Comparison of ENCODE assay signal across 9 cellular contexts in the genomic region with DNA sequence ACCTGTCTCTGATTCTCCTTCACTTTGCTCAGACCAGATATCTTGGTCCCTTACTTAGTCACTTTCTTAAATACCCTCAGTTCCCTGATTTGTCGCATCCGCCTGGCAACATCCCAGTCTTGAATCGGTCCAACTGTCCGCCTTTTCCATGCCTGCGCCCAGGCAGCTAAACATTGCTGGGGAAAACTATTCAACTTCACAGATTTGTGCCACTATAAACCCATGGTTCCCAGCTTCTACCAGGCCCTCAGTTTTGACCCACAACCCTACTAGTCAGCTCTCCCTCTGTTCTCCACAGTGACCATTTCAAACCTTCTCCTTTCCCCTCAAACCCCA. TPM values are rescaled to one million over a fixed set of nuclear protein-coding genes. Genes with fewer than 3 reads are reported as not detected.
DNase-seq lines count a peak whose midpoint lies in the region; ATAC-seq, FAIRE-seq and TF ChIP-seq lines count a peak whose summit lies in the region.
"Had no signal": no experiment of that assay in that cellular context is flagged by ENCODE, and none has a peak within 500 bp of the region (broad histone marks: within the 10 kb centered on the region; RNA-seq: fewer than 3 reads in every experiment).

No MANE protein-coding gene starts in this region.

- POLR2A ChIA-PET in activated CD4-positive, alpha-beta T cell treated with anti-CD3 and anti-CD28 coated beads for 36 hours (lab: Charles Lee): no interaction called here
- POLR2A ChIA-PET in activated naive CD8-positive, alpha-beta T cell treated with anti-CD3 and anti-CD28 coated beads, Interleukin-2, amount 10 ng/mL, durations not matched to agents 7 days and 5 days (lab: Charles Lee): no interaction called here

- H3K27me3 Mint-ChIP-seq in activated CD4-positive, alpha-beta T cell treated with anti-CD3 and anti-CD28 coated beads for 36 hours: peaks cover 24% of the 10 kb centered on the region
- peaks cover 30% of the 10 kb centered on the region for H3K27me3 Mint-ChIP-seq in activated naive CD8-positive, alpha-beta T cell treated with anti-CD3 and anti-CD28 coated beads, Interleukin-2, amount 10 ng/mL, durations not matched to agents 7 days and 5 days

- H3K4me2 ChIP-seq in keratinocyte (ENCODE audit: control insufficient read depth, extremely low read depth, insufficient read depth, low read depth, low read length): peak overlapping the region; percentile 37

- no peaks in the 10 kb centered on the region for H3K36me3 Mint-ChIP-seq in activated CD4-positive, alpha-beta T cell treated with anti-CD3 and anti-CD28 coated beads for 36 hours (ENCODE audit: low read depth)
- H3K36me3 Mint-ChIP-seq in activated naive CD8-positive, alpha-beta T cell treated with anti-CD3 and anti-CD28 coated beads, Interleukin-2, amount 10 ng/mL, durations not matched to agents 7 days and 5 days: no peaks in the 10 kb centered on the region

- H3K4me3 Mint-ChIP-seq in activated CD4-positive, alpha-beta T cell treated with anti-CD3 and anti-CD28 coated beads for 36 hours: peak overlapping the region; percentile 34
- peak overlapping the region; percentile 77 for H3K4me3 Mint-ChIP-seq in activated naive CD8-positive, alpha-beta T cell treated with anti-CD3 and anti-CD28 coated beads, Interleukin-2, amount 10 ng/mL, durations not matched to agents 7 days and 5 days

- H3K36me3 ChIP-seq in keratinocyte (ENCODE audit: control insufficient read depth in 2 of 2, extremely low read depth in 1 of 2, insufficient read depth in 2 of 2, low read length in 2 of 2) (no peaks in the 10 kb centered on the region), subcutaneous abdominal adipose tissue (ENCODE audit: control insufficient read depth in 5 of 5, insufficient read depth in 5 of 5, low read length in 5 of 5) (no peaks in the 10 kb centered on the region)

- dilution Hi-C loops in keratinocyte (cut with MboI; ENCODE audit: extremely low pct_ligation_motif_present, low sequenced_read_pairs): no loop called here

- no peaks in the 10 kb centered on the region for H3K9me1 ChIP-seq in keratinocyte (ENCODE audit: control insufficient read depth, extremely low read depth, insufficient read depth, low read length)

- H3K27ac ChIP-seq in keratinocyte (ENCODE audit: control insufficient read depth, insufficient read depth, low read length): no peak overlapping the region
- no peak overlapping the region for H3K27ac ChIP-seq in subcutaneous abdominal adipose tissue (ENCODE audit: low read depth, low read length)
- H3K27ac ChIP-seq: foreskin keratinocyte had no signal

- H3K4me3 ChIP-seq in keratinocyte (ENCODE audit: control insufficient read depth in 2 of 3, extremely low read depth in 1 of 3, insufficient read depth in 2 of 3, low read depth in 1 of 3, low read length in 3 of 3) (no peak overlapping the region), subcutaneous abdominal adipose tissue (ENCODE audit: low read depth in 1 of 5, low read length in 5 of 5) (peak overlapping the region in 4 of 5 donors; percentile 53 to 65 (median 62))

- H4K20me1 ChIP-seq in keratinocyte (ENCODE audit: control insufficient read depth, extremely low read depth, insufficient read depth, low read length): no peaks in the 10 kb centered on the region

- H3K9ac ChIP-seq in keratinocyte (ENCODE audit: control insufficient read depth, extremely low read depth, insufficient read depth, low read length) (no peak overlapping the region), subcutaneous abdominal adipose tissue (ENCODE audit: low read length in 5 of 5) (peak overlapping the region in 2 of 5 donors; percentile 43 to 64)

- TF ChIP-seq CTCF in keratinocyte (optimal IDR thresholded peaks at IDR 0.05 in 1 of 3, IDR thresholded peaks at IDR 0.05 in 1 of 3, conservative IDR thresholded peaks at IDR 0.05 in 1 of 3; ENCODE audit: extremely low read depth in 1 of 3, insufficient read depth in 2 of 3, low read length in 3 of 3): no peak

- peaks cover 7% of the 10 kb centered on the region for H3K4me1 Mint-ChIP-seq in activated CD4-positive, alpha-beta T cell treated with anti-CD3 and anti-CD28 coated beads for 36 hours
- peaks cover 3% of the 10 kb centered on the region for H3K4me1 Mint-ChIP-seq in activated naive CD8-positive, alpha-beta T cell treated with anti-CD3 and anti-CD28 coated beads, Interleukin-2, amount 10 ng/mL, durations not matched to agents 7 days and 5 days

- H3K4me1 ChIP-seq in keratinocyte (ENCODE audit: control insufficient read depth, extremely low read depth, insufficient read depth, low read length) (peaks cover 6% of the 10 kb centered on the region), subcutaneous abdominal adipose tissue (ENCODE audit: control insufficient read depth in 5 of 5, insufficient read depth in 5 of 5, low read length in 5 of 5) (peaks cover 0 to 16% (median 8%) of the 10 kb centered on the region in 5 donors)

- CTCF ChIA-PET in activated CD4-positive, alpha-beta T cell treated with anti-CD3 and anti-CD28 coated beads for 36 hours (lab: Charles Lee): no interaction called here

- peaks cover 11% of the 10 kb centered on the region for H3K79me2 ChIP-seq in keratinocyte (ENCODE audit: control insufficient read depth, insufficient read depth, low read length)

- intact Hi-C loops in activated CD4-positive, alpha-beta T cell treated with anti-CD3 and anti-CD28 coated beads for 36 hours (cut with DNase I, micrococcal nuclease): no loop called here

- H3K27me3 ChIP-seq in keratinocyte (ENCODE audit: control insufficient read depth, extremely low read depth, insufficient read depth, low read length) (no peaks in the 10 kb centered on the region), subcutaneous abdominal adipose tissue (ENCODE audit: control insufficient read depth in 5 of 5, insufficient read depth in 4 of 5, low read length in 5 of 5) (peaks cover 2 to 18% (median 10%) of the 10 kb centered on the region in 5 donors)
- H3K27me3 ChIP-seq: foreskin keratinocyte had no signal

- H3K9me3 ChIP-seq in keratinocyte (ENCODE audit: control insufficient read depth, low read depth, low read length): no peaks in the 10 kb centered on the region
- no peaks in the 10 kb centered on the region for H3K9me3 ChIP-seq in subcutaneous abdominal adipose tissue (ENCODE audit: control insufficient read depth in 5 of 5, low read length in 5 of 5)

- DNase-seq in activated CD4-positive, alpha-beta T cell treated with anti-CD3 and anti-CD28 coated beads for 36 hours: no peak
- DNase-seq in activated CD4-positive, alpha-beta T cell treated with anti-CD3 and anti-CD28 coated beads, Interleukin-2, amount 50 U/mL, for 4 hours: no peak
- no peak for DNase-seq in activated naive CD8-positive, alpha-beta T cell treated with anti-CD3 and anti-CD28 coated beads, Interleukin-2, amount 10 ng/mL, durations not matched to agents 7 days and 5 days
- no peak for DNase-seq in keratinocyte (ENCODE audit: low read depth, low spot score)
- DNase-seq in GM03348 (ENCODE audit: low spot score): no peak

- no peak for FAIRE-seq in keratinocyte (lab: Jason Lieb, UNC)

- no peak overlapping the region for H3K27ac Mint-ChIP-seq in activated CD4-positive, alpha-beta T cell treated with anti-CD3 and anti-CD28 coated beads for 36 hours
- H3K27ac Mint-ChIP-seq in activated naive CD8-positive, alpha-beta T cell treated with anti-CD3 and anti-CD28 coated beads, Interleukin-2, amount 10 ng/mL, durations not matched to agents 7 days and 5 days: no peak overlapping the region

- ATAC-seq in activated CD4-positive, alpha-beta T cell treated with anti-CD3 and anti-CD28 coated beads for 36 hours: no peak
- no peak for ATAC-seq in activated naive CD8-positive, alpha-beta T cell treated with anti-CD3 and anti-CD28 coated beads, Interleukin-2, amount 10 ng/mL, durations not matched to agents 7 days and 5 days (ENCODE audit: low read depth)
- ATAC-seq in GM21723 (IDR thresholded peaks at IDR 0.05; ENCODE audit: unreplicated experiment) (no peak), HG02759 (IDR thresholded peaks at IDR 0.05; ENCODE audit: unreplicated experiment) (no peak)

- H3K9me3 Mint-ChIP-seq in activated CD4-positive, alpha-beta T cell treated with anti-CD3 and anti-CD28 coated beads for 36 hours (ENCODE audit: low read depth): no peaks in the 10 kb centered on the region
- no peaks in the 10 kb centered on the region for H3K9me3 Mint-ChIP-seq in activated naive CD8-positive, alpha-beta T cell treated with anti-CD3 and anti-CD28 coated beads, Interleukin-2, amount 10 ng/mL, durations not matched to agents 7 days and 5 days

- peak overlapping the region; percentile 47 for H2AFZ ChIP-seq in keratinocyte (ENCODE audit: control insufficient read depth, low read length)

RNA-seq across cellular contexts. Expression of gene FGD1, which starts 0.5 kb away (rescaled TPM):
- total RNA-seq in activated CD4-positive, alpha-beta T cell treated with anti-CD3 and anti-CD28 coated beads for 36 hours: under 1 TPM; 0.18 to 0.28 TPM
- total RNA-seq in activated naive CD8-positive, alpha-beta T cell treated with anti-CD3 and anti-CD28 coated beads, Interleukin-2, amount 10 ng/mL, durations not matched to agents 7 days and 5 days: under 1 TPM; 0.06 TPM
- 2.2 to 8.8 TPM (median 2.9 TPM) in 3 replicates for polyA plus RNA-seq in keratinocyte
- polyA plus RNA-seq in keratinocyte (2011; ENCODE audit: low read depth): 3.0 TPM
- polyA plus RNA-seq in keratinocyte (2011; cell fraction: cytosol; rRNA removed): 3.6 and 6.3 TPM in 2 replicates
- 7.8 and 11.2 TPM in 2 replicates for polyA plus RNA-seq in keratinocyte (2011; cell fraction: nucleus; rRNA removed)
- polyA plus RNA-seq in keratinocyte (2012; ENCODE audit: low replicate concordance): 4.9 and 9.5 TPM in 2 replicates
- polyA minus RNA-seq in keratinocyte: 3.3 to 16.4 TPM (median 4.4 TPM) in 3 replicates
- polyA minus RNA-seq in keratinocyte (2011; cell fraction: cytosol; rRNA and poly(A)+ RNA removed): 6.9 TPM
- 3.6 and 5.3 TPM in 2 replicates for polyA minus RNA-seq in keratinocyte (2011; cell fraction: nucleus; rRNA and poly(A)+ RNA removed)

RNA-seq across cellular contexts. Expression of gene GNL3L, which starts 33.5 kb away (rescaled TPM):
- total RNA-seq in activated CD4-positive, alpha-beta T cell treated with anti-CD3 and anti-CD28 coated beads for 36 hours: 10 to 100 TPM; 62.5 to 62.8 TPM
- 10 to 100 TPM; 43.7 to 44.5 TPM for total RNA-seq in activated naive CD8-positive, alpha-beta T cell treated with anti-CD3 and anti-CD28 coated beads, Interleukin-2, amount 10 ng/mL, durations not matched to agents 7 days and 5 days
- polyA plus RNA-seq in keratinocyte: 12.1 to 27.5 TPM (median 15.7 TPM) in 3 replicates
- polyA plus RNA-seq in keratinocyte (2011; ENCODE audit: low read depth): 7.2 TPM
- polyA plus RNA-seq in keratinocyte (2011; cell fraction: cytosol; rRNA removed): 11.8 and 13.2 TPM in 2 replicates
- polyA plus RNA-seq in keratinocyte (2011; cell fraction: nucleus; rRNA removed): 22.9 and 23.7 TPM in 2 replicates
- 9.1 and 14.2 TPM in 2 replicates for polyA plus RNA-seq in keratinocyte (2012; ENCODE audit: low replicate concordance)
- 23.8 to 42.4 TPM (median 31.0 TPM) in 3 replicates for polyA minus RNA-seq in keratinocyte
- polyA minus RNA-seq in keratinocyte (2011; cell fraction: cytosol; rRNA and poly(A)+ RNA removed): 23.2 TPM
- polyA minus RNA-seq in keratinocyte (2011; cell fraction: nucleus; rRNA and poly(A)+ RNA removed): 23.5 and 43.3 TPM in 2 replicates

RNA-seq across cellular contexts. Expression of gene TSR2, which starts 56.3 kb away (rescaled TPM):
- 10 to 100 TPM; 31.0 to 34.1 TPM for total RNA-seq in activated CD4-positive, alpha-beta T cell treated with anti-CD3 and anti-CD28 coated beads for 36 hours
- 10 to 100 TPM; 32.4 to 33.8 TPM for total RNA-seq in activated naive CD8-positive, alpha-beta T cell treated with anti-CD3 and anti-CD28 coated beads, Interleukin-2, amount 10 ng/mL, durations not matched to agents 7 days and 5 days
- polyA plus RNA-seq in keratinocyte: 12.5 to 36.0 TPM (median 21.5 TPM) in 3 replicates
- polyA plus RNA-seq in keratinocyte (2011; ENCODE audit: low read depth): 10.1 TPM
- polyA plus RNA-seq in keratinocyte (2011; cell fraction: cytosol; rRNA removed): 19.5 and 25.3 TPM in 2 replicates
- 16.8 and 17.3 TPM in 2 replicates for polyA plus RNA-seq in keratinocyte (2011; cell fraction: nucleus; rRNA removed)
- 20.5 and 45.7 TPM in 2 replicates for polyA plus RNA-seq in keratinocyte (2012; ENCODE audit: low replicate concordance)
- 3.7 to 7.4 TPM (median 7.1 TPM) in 3 replicates for polyA minus RNA-seq in keratinocyte
- polyA minus RNA-seq in keratinocyte (2011; cell fraction: cytosol; rRNA and poly(A)+ RNA removed): 7.7 TPM
- 1.6 and 1.8 TPM in 2 replicates for polyA minus RNA-seq in keratinocyte (2011; cell fraction: nucleus; rRNA and poly(A)+ RNA removed)

Comparison
In these comparisons a context has a peak if more than half of its experiments do, and no peak if none do; other contexts are left out.
1. H3K4me3 ChIP-seq: peak in subcutaneous abdominal adipose tissue (4 of 5); none in keratinocyte (0 of 3).